22 cellular contexts compared by ENCODE assay signal in the genomic region with DNA sequence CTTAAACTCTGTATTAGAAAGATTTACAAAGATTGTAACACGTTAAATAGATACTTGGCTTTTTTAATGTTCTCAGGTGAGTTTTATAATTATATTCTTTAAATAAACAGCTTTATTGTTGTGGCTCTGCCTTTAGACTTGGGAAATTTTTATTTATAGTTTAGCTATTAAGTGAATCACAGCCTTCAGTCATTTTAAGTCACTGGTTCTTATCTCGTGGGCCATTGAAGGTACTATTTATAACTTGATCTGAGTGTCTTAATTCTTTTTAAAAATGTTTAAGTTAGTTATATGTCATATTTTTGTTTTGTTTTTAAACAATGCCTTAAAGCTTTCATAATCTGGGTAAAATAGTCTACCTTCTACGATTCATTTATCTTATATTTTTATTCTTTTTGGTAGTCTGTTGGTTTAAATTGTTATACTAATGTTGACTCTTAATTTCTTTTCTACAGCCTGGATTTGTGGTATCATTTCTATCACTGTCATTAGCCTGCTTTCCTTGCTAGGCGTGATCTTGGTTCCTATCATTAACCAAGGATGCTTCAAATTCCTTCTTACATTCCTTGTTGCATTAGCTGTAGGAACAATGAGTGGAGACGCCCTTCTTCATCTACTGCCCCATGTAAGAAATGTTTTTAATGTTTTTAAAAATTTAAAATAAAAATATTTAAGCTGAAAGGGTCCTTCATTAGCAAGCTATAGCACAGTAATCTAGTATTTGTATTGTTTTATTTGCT. TPM values are rescaled to one million over a fixed set of nuclear protein-coding genes. Genes with fewer than 3 reads are reported as not detected.
A peak's percentile ranks its signal among the peaks of the same experiment; 100 is the strongest.
DNase-seq lines count a peak whose midpoint lies in the region; ATAC-seq, FAIRE-seq and TF ChIP-seq lines count a peak whose summit lies in the region.
"Had no signal": no experiment of that assay in that cellular context is flagged by ENCODE, and none has a peak within 500 bp of the region (broad histone marks: within the 10 kb centered on the region; RNA-seq: fewer than 3 reads in every experiment).

No MANE protein-coding gene starts in this region.

- POLR2A ChIA-PET in H1 (lab: Charles Lee; ENCODE audit: partially characterized antibody) = interaction anchor here (1.3 kb wide), 1 partner anchor 50 kb away, joined by 5 read pairs; a partner anchor contains a TSS

- H2BK20ac ChIP-seq in H1 (ENCODE audit: low read length) = no peak overlapping the region

- H3K18ac ChIP-seq in H1 (ENCODE audit: extremely low read depth, low read length) (no peak overlapping the region), mesenchymal stem cell (ENCODE audit: low read depth in 1 of 2, low read length in 2 of 2) (no peak overlapping the region)

- no peak overlapping the region for H3K4me3 Mint-ChIP-seq in activated naive CD4-positive, alpha-beta T cell treated with anti-CD3 and anti-CD28 coated beads for 36 hours
- H3K4me3 Mint-ChIP-seq: activated CD8-positive, alpha-beta T cell treated with anti-CD3 and anti-CD28 coated beads for 36 hours; CD4-positive, alpha-beta memory T cell; natural killer cell treated with Interleukin-12 subunit alpha and Interleukin-12 subunit beta and Interleukin-15 and Interleukin-18, amount 100 ng/mL, for 72 hours had no signal

- H3K9ac ChIP-seq in H1 (replicated peaks in 1 of 4; ENCODE audit: extremely low read depth in 1 of 4, low read depth in 3 of 4, low read length in 3 of 4) = no peak overlapping the region
- H3K9ac ChIP-seq in mesenchymal stem cell (ENCODE audit: low read length) = no peak overlapping the region

- TF ChIP-seq RAD21 in H1 (IDR thresholded peaks at IDR 0.05 in 1 of 2, conservative IDR thresholded peaks at IDR 0.05 in 1 of 2; ENCODE audit: low read depth in 2 of 2, low read length in 2 of 2) = no peak

- H3K9me3 ChIP-seq in H1 (ENCODE audit: insufficient read depth in 2 of 2, low read depth in 1 of 2, low read length in 1 of 2) = no peaks in the 10 kb centered on the region
- no peaks in the 10 kb centered on the region for H3K9me3 ChIP-seq in mesenchymal stem cell (ENCODE audit: control insufficient read depth, low read length)
- H3K9me3 ChIP-seq in ovary = no peaks in the 10 kb centered on the region
- H3K9me3 ChIP-seq in right cardiac atrium (ENCODE audit: control insufficient read depth, low read length) = no peaks in the 10 kb centered on the region
- H3K9me3 ChIP-seq: adrenal gland, right lobe of liver had no signal

- H3K4ac ChIP-seq in H1 (replicated peaks; ENCODE audit: insufficient read length, low read depth, low read length) = no peak overlapping the region
- no peak overlapping the region for H3K4ac ChIP-seq in mesenchymal stem cell (ENCODE audit: low read depth in 1 of 2, low read length in 2 of 2)

- H3K14ac ChIP-seq in H1 (ENCODE audit: insufficient read length) = no peak overlapping the region
- H3K14ac ChIP-seq in mesenchymal stem cell (ENCODE audit: low read length in 2 of 2) = no peak overlapping the region

- H3K79me1 ChIP-seq in H1 (ENCODE audit: low read depth, low read length) (no peaks in the 10 kb centered on the region), mesenchymal stem cell (replicated peaks; ENCODE audit: low read length, poor library complexity, severe bottlenecking) (peaks cover 21% of the 10 kb centered on the region)

- no peaks in the 10 kb centered on the region for H3K23me2 ChIP-seq in H1 (ENCODE audit: low read depth, low read length)

- H3K27me3 Mint-ChIP-seq in activated naive CD4-positive, alpha-beta T cell treated with anti-CD3 and anti-CD28 coated beads for 36 hours (ENCODE audit: low read depth) = no peaks in the 10 kb centered on the region
- H3K27me3 Mint-ChIP-seq: activated CD8-positive, alpha-beta T cell treated with anti-CD3 and anti-CD28 coated beads for 36 hours; CD4-positive, alpha-beta memory T cell; natural killer cell treated with Interleukin-12 subunit alpha and Interleukin-12 subunit beta and Interleukin-15 and Interleukin-18, amount 100 ng/mL, for 72 hours had no signal

- H3K27ac Mint-ChIP-seq in activated naive CD4-positive, alpha-beta T cell treated with anti-CD3 and anti-CD28 coated beads for 36 hours = no peak overlapping the region
- H3K27ac Mint-ChIP-seq: activated CD8-positive, alpha-beta T cell treated with anti-CD3 and anti-CD28 coated beads for 36 hours; CD4-positive, alpha-beta memory T cell; natural killer cell treated with Interleukin-12 subunit alpha and Interleukin-12 subunit beta and Interleukin-15 and Interleukin-18, amount 100 ng/mL, for 72 hours had no signal

- H2AK5ac ChIP-seq in H1 (ENCODE audit: low read depth, low read length) (no peak overlapping the region), mesenchymal stem cell (ENCODE audit: low read length, severe bottlenecking) (no peak overlapping the region)

- peak; percentile 55 for DNase-seq in A172 (ENCODE audit: low spot score)
- peak; percentile 12 for DNase-seq in HTR-8/SVneo (ENCODE audit: insufficient read length, low spot score)
- DNase-seq in H1 (ENCODE audit: low read depth in 1 of 2, low spot score in 2 of 2) = no peak
- peak; percentile 20 for DNase-seq in mesenchymal stem cell
- DNase-seq in activated naive CD4-positive, alpha-beta T cell treated with anti-CD3 and anti-CD28 coated beads for 36 hours = no peak
- DNase-seq in ovary = no peak
- no peak for DNase-seq in Kasumi-1 (lab: John Stamatoyannopoulos, UW)
- no peak for DNase-seq in right cardiac atrium
- DNase-seq: 8988T; activated CD8-positive, alpha-beta T cell treated with anti-CD3 and anti-CD28 coated beads for 36 hours; adrenal gland; CD4-positive, alpha-beta memory T cell; H7; left ventricle myocardium superior; MV-4-11; NCI-H2029 treated with DMSO at 0.1 percent for 48 hours; NCI-H69; right lobe of liver; stimulated activated CD4-positive, alpha-beta T cell treated with anti-CD3 and anti-CD28 coated beads, Interleukin-2, amount 100 ng/mL, for 48 hours had no signal

- H2AFZ ChIP-seq in H1 (ENCODE audit: low read length) (no peak overlapping the region), mesenchymal stem cell (ENCODE audit: low read depth, low read length) (no peak overlapping the region)
- H2AFZ ChIP-seq: hepatocyte had no signal

- H2BK5ac ChIP-seq in H1 (ENCODE audit: low read depth, low read length) = no peak overlapping the region
- H2BK5ac ChIP-seq in mesenchymal stem cell (ENCODE audit: low read depth, low read length, poor library complexity, severe bottlenecking) = no peak overlapping the region

- no peak overlapping the region for H4K8ac ChIP-seq in H1 (ENCODE audit: extremely low read depth, insufficient read depth, low read length)
- no peak overlapping the region for H4K8ac ChIP-seq in mesenchymal stem cell (ENCODE audit: low read length)

- H3K36me3 ChIP-seq in H1 (ENCODE audit: control insufficient read depth in 2 of 4, insufficient read depth in 4 of 4, low read length in 3 of 4) = peaks cover 0 to 14% (median 2%) of the 10 kb centered on the region in 4 experiments; a peak in 3 of 8 replicates
- H3K36me3 ChIP-seq in mesenchymal stem cell (ENCODE audit: control insufficient read depth in 1 of 2, insufficient read depth in 2 of 2, low read depth in 1 of 2, low read length in 2 of 2) = peaks cover 8 to 16% of the 10 kb centered on the region in 2 experiments
- H3K36me3 ChIP-seq in ovary = no peaks in the 10 kb centered on the region
- H3K36me3 ChIP-seq: adrenal gland, right lobe of liver had no signal

- H2BK15ac ChIP-seq in H1 (ENCODE audit: low read length) (no peak overlapping the region), mesenchymal stem cell (ENCODE audit: low read depth, poor library complexity, severe bottlenecking) (no peak overlapping the region)

- no peak overlapping the region for H3K4me2 ChIP-seq in H1 (ENCODE audit: insufficient read depth in 1 of 2, low read depth in 2 of 2, low read length in 2 of 2)
- no peak overlapping the region for H3K4me2 ChIP-seq in mesenchymal stem cell (ENCODE audit: low read length, poor library complexity, severe bottlenecking)
- H3K4me2 ChIP-seq: hepatocyte had no signal

- H3K4me1 ChIP-seq in H1 (replicated peaks in 1 of 4; ENCODE audit: control insufficient read depth in 3 of 4, insufficient read depth in 4 of 4, low read length in 3 of 4) (peaks cover 0 to 4% (median 0%) of the 10 kb centered on the region in 4 experiments; a peak in 1 of 7 replicates), mesenchymal stem cell (ENCODE audit: control insufficient read depth, insufficient read depth, low read depth, low read length) (no peaks in the 10 kb centered on the region), ovary (ENCODE audit: insufficient read depth) (no peaks in the 10 kb centered on the region), right cardiac atrium (ENCODE audit: control insufficient read depth, insufficient read depth, low read length) (peaks cover 1% of the 10 kb centered on the region)
- H3K4me1 ChIP-seq: adrenal gland, right lobe of liver had no signal

- TF ChIP-seq EP300 in H1 (IDR thresholded peaks at IDR 0.05; ENCODE audit: borderline replicate concordance in 1 of 2, low read depth in 2 of 2, low read length in 2 of 2) (no peak), ovary (IDR thresholded peaks at IDR 0.05) (no peak)

- H4K91ac ChIP-seq in H1 (replicated peaks; ENCODE audit: insufficient read length, low read length) (no peak overlapping the region), mesenchymal stem cell (ENCODE audit: low read length) (no peak overlapping the region)

- peaks cover 1 to 2% of the 10 kb centered on the region in 2 experiments for H4K20me1 ChIP-seq in H1 (replicated peaks in 1 of 2; ENCODE audit: control insufficient read depth in 1 of 2, insufficient read depth in 2 of 2, low read length in 2 of 2)

- H3K27me3 ChIP-seq in H1 (replicated peaks in 1 of 4; ENCODE audit: control insufficient read depth in 3 of 4, extremely low read depth in 1 of 4, insufficient read depth in 3 of 4, low read length in 3 of 4) = no peaks in the 10 kb centered on the region
- no peaks in the 10 kb centered on the region for H3K27me3 ChIP-seq in mesenchymal stem cell (ENCODE audit: control insufficient read depth in 1 of 2, insufficient read depth in 1 of 2, low read length in 2 of 2)
- no peaks in the 10 kb centered on the region for H3K27me3 ChIP-seq in ovary
- H3K27me3 ChIP-seq in right cardiac atrium (ENCODE audit: control insufficient read depth, insufficient read depth) = no peaks in the 10 kb centered on the region
- H3K27me3 ChIP-seq: adrenal gland, hepatocyte, right lobe of liver had no signal

- TF ChIP-seq CTCF in H1 (IDR thresholded peaks at IDR 0.05; ENCODE audit: control extremely low read depth in 1 of 3, insufficient read depth in 1 of 3, low read depth in 1 of 3, low read length in 3 of 3) (no peak), ovary (IDR thresholded peaks at IDR 0.05) (no peak)

- no peak overlapping the region for H3K56ac ChIP-seq in H1 (replicated peaks; ENCODE audit: insufficient read length, low read depth, low read length)

- H3K79me2 ChIP-seq in H1 (ENCODE audit: control insufficient read depth in 1 of 2, insufficient read depth in 2 of 2, low read length in 2 of 2) = peaks cover 0 to 49% of the 10 kb centered on the region in 2 experiments; a peak in 2 of 4 replicates

- H3K36me3 Mint-ChIP-seq in activated naive CD4-positive, alpha-beta T cell treated with anti-CD3 and anti-CD28 coated beads for 36 hours (ENCODE audit: low read depth) = peaks cover 24% of the 10 kb centered on the region

- CTCF ChIA-PET in H1 (lab: Charles Lee; ENCODE audit: partially characterized antibody) = interaction anchor here (0.9 to 2.0 kb wide), 5 partner anchors 12 to 362 kb away, joined by 3 to 8 read pairs (median 3); a partner anchor contains a TSS
- CTCF ChIA-PET in activated naive CD4-positive, alpha-beta T cell treated with anti-CD3 and anti-CD28 coated beads for 36 hours (lab: Charles Lee) = interaction anchor here (0.7 to 1.5 kb wide), 2 partner anchors 39 to 191 kb away, joined by 3 read pairs; no protein-coding TSS in a partner anchor

- ATAC-seq in right cardiac atrium = no peak
- ATAC-seq: activated CD8-positive, alpha-beta T cell treated with anti-CD3 and anti-CD28 coated beads for 36 hours; left ventricle myocardium superior; natural killer cell treated with Interleukin-12 subunit alpha and Interleukin-12 subunit beta and Interleukin-15 and Interleukin-18, amount 100 ng/mL, for 72 hours; right lobe of liver had no signal

- intact Hi-C loops in activated naive CD4-positive, alpha-beta T cell treated with anti-CD3 and anti-CD28 coated beads for 36 hours (cut with micrococcal nuclease) = no loop called here
- intact Hi-C loops in ovary (cut with DNase I) (no loop called here), right cardiac atrium (cut with DNase I) (no loop called here)

- H3K23ac ChIP-seq in H1 (ENCODE audit: insufficient read length) = no peak overlapping the region
- no peak overlapping the region for H3K23ac ChIP-seq in mesenchymal stem cell (ENCODE audit: low read length in 2 of 2)

- 65% methylated on average over 5 of the region's 5 CpGs; no CpG with 5 or more reads in 1 of the 2 experiments for WGBS in H1 (ENCODE audit: extremely low coverage in 1 of 2, insufficient coverage in 1 of 2, insufficient read length in 1 of 2, insufficient replicate concordance in 2 of 2, low coverage in 1 of 2, low lambda C conversion rate in 2 of 2, missing lambda C conversion rate in 1 of 2), 2 experiments
- 17% methylated on average over 1 of the region's 5 CpGs for WGBS in mesenchymal stem cell
- 63 to 73% (median 69%) methylated on average over 5 of the region's 5 CpGs for WGBS in ovary, 3 donors
- 63% methylated on average over 5 of the region's 5 CpGs for WGBS in right cardiac atrium

- peaks cover 4% of the 10 kb centered on the region for H3K4me1 Mint-ChIP-seq in activated naive CD4-positive, alpha-beta T cell treated with anti-CD3 and anti-CD28 coated beads for 36 hours (ENCODE audit: low read depth)

- FAIRE-seq in HTR-8/SVneo (lab: Jason Lieb, UNC) (no peak), H1 (lab: Jason Lieb, UNC) (no peak)

- H2BK120ac ChIP-seq in H1 (replicated peaks; ENCODE audit: low read depth, low read length) = no peak overlapping the region
- H2BK120ac ChIP-seq in mesenchymal stem cell (ENCODE audit: low read depth, low read length) = no peak overlapping the region

- H2BK12ac ChIP-seq in H1 (ENCODE audit: low read depth, low read length) (no peak overlapping the region), mesenchymal stem cell (ENCODE audit: low read length in 2 of 2) (no peak overlapping the region)

- H3K27ac ChIP-seq in H1 (ENCODE audit: low read depth, low read length) = no peak overlapping the region
- no peak overlapping the region for H3K27ac ChIP-seq in mesenchymal stem cell (ENCODE audit: low read length, poor library complexity, severe bottlenecking)
- no peak overlapping the region for H3K27ac ChIP-seq in ovary
- no peak overlapping the region for H3K27ac ChIP-seq in right cardiac atrium (ENCODE audit: low read length)
- H3K27ac ChIP-seq: adrenal gland, coronary artery, hepatocyte, right lobe of liver had no signal

- H3K4me3 ChIP-seq in H1 (ENCODE audit: extremely low read depth in 1 of 4, insufficient read depth in 2 of 4, low read depth in 3 of 4, low read length in 4 of 4) = no peak overlapping the region
- H3K4me3 ChIP-seq in mesenchymal stem cell (ENCODE audit: insufficient read depth in 1 of 2, low read depth in 1 of 2, low read length in 2 of 2) = no peak overlapping the region
- no peak overlapping the region for H3K4me3 ChIP-seq in ovary
- H3K4me3 ChIP-seq in right cardiac atrium (ENCODE audit: low read length) = no peak overlapping the region
- H3K4me3 ChIP-seq: adrenal gland, coronary artery, hepatocyte, right lobe of liver had no signal

- no peak for TF ChIP-seq POLR2A in H1 (IDR thresholded peaks at IDR 0.05; ENCODE audit: control extremely low read depth in 1 of 2, low read depth in 2 of 2, low read length in 2 of 2)
- TF ChIP-seq POLR2A in ovary (IDR thresholded peaks at IDR 0.05) = no peak

- no peak overlapping the region for H4K5ac ChIP-seq in H1 (ENCODE audit: insufficient read length, low read depth, low read length)

- H3K9me3 Mint-ChIP-seq in activated naive CD4-positive, alpha-beta T cell treated with anti-CD3 and anti-CD28 coated beads for 36 hours = peaks cover under 1% of the 10 kb centered on the region
- H3K9me3 Mint-ChIP-seq: natural killer cell treated with Interleukin-12 subunit alpha and Interleukin-12 subunit beta and Interleukin-15 and Interleukin-18, amount 100 ng/mL, for 72 hours had no signal

RNA-seq across cellular contexts. Expression of a gene that starts 49.3 kb away (rescaled TPM):
- 38.7 and 46.4 TPM in 2 replicates for total RNA-seq in A172 (2014; rRNA removed; shearing (Covaris generic))
- 219 and 234 TPM in 2 replicates for total RNA-seq in H1 (2021; fragmentation: NEBNext Ultra II Directional; extraction: Animal tissue kit (Norgen Biotek cat#: 25700))
- 32.9 and 68.1 TPM in 2 replicates for polyA plus RNA-seq in H1 (2011; rRNA removed)
- polyA plus RNA-seq in H1 (2011; cell fraction: cytosol; rRNA removed) = 59.8 TPM
- 23.3 TPM for polyA plus RNA-seq in H1 (2011; cell fraction: nucleus; rRNA removed)
- 49.7 to 116 TPM (median 69.4 TPM) in 4 replicates for polyA plus RNA-seq in H1 (2012, experiment 1 of 2)
- 7.1 TPM for polyA plus RNA-seq in H1 (2012, experiment 2 of 2)
- polyA plus RNA-seq in H1 (2013, experiment 1 of 2) = 296 TPM
- polyA plus RNA-seq in H1 (2013, experiment 2 of 2) = 298 TPM
- 284 and 398 TPM in 2 replicates for polyA minus RNA-seq in H1 (2011; rRNA and poly(A)+ RNA removed)
- 148 TPM for polyA minus RNA-seq in H1 (2011; cell fraction: cytosol; rRNA and poly(A)+ RNA removed)
- 203 TPM for polyA minus RNA-seq in H1 (2011; cell fraction: nucleus; rRNA and poly(A)+ RNA removed)
- polyA plus RNA-seq in mesenchymal stem cell (2013, experiment 1 of 2) = 21.0 TPM
- 20.8 TPM for polyA plus RNA-seq in mesenchymal stem cell (2013, experiment 2 of 2)
- 10 to 100 TPM; 37.4 to 41.0 TPM for total RNA-seq in activated naive CD4-positive, alpha-beta T cell treated with anti-CD3 and anti-CD28 coated beads for 36 hours
- 10 to 100 TPM; 15.0 to 33.5 (median 28.3) TPM for total RNA-seq in ovary
- polyA plus RNA-seq in ovary = 10 to 100 TPM in 1 of 2 donors, 1 to 10 TPM in 1; 9.1 to 12.0 TPM
- 10 to 100 TPM; 13.3 to 17.9 (median 14.5) TPM for total RNA-seq in right cardiac atrium
- 4.3 TPM for polyA plus RNA-seq in right cardiac atrium

Comparison
In these comparisons a context has a peak if more than half of its experiments do, and no peak if none do; other contexts are left out.
1. DNase-seq: peak in A172 (single experiment), HTR-8/SVneo (single experiment) and mesenchymal stem cell (single experiment); none in H1 (0 of 2), activated naive CD4-positive, alpha-beta T cell treated with anti-CD3 and anti-CD28 coated beads for 36 hours (single experiment), ovary (0 of 5), Kasumi-1 (0 of 2) and right cardiac atrium (0 of 3).